2 cellular contexts compared by ENCODE assay signal in the genomic region with DNA sequence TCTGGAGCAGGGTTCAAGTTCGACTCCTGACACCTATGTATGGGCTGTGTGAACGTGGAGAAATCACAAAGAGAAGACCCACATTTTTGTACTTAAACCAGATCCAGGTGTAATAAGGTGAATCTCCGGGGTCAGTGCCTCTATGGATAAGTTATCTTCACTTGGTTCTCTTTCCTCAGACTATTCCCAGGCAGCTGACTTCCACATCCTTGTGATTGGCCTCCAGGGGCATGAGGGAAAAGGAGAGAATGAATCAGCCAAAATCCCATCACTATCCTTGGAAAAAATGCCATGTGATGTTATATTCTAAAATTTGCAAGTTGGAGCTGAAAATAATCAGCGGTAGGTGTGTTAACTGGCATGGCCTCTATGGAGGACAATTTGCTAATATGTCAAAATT.
TF ChIP-seq lines count a peak whose summit lies in the region.

No MANE protein-coding gene starts in this region.

TF ChIP-seq in SK-N-SH, 30 proteins besides CTCF, POLR2A, EP300 and RAD21 (continued from another document):
- TF ChIP-seq, protein P1, sequence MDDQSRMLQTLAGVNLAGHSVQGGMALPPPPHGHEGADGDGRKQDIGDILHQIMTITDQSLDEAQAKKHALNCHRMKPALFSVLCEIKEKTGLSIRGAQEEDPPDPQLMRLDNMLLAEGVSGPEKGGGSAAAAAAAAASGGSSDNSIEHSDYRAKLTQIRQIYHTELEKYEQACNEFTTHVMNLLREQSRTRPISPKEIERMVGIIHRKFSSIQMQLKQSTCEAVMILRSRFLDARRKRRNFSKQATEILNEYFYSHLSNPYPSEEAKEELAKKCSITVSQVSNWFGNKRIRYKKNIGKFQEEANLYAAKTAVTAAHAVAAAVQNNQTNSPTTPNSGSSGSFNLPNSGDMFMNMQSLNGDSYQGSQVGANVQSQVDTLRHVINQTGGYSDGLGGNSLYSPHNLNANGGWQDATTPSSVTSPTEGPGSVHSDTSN (IDR thresholded peaks at IDR 0.05) = no peak
- TF ChIP-seq TEAD4 (IDR thresholded peaks at IDR 0.05; ENCODE audit: borderline replicate concordance, insufficient read depth) (no peak), GATA2 (CRISPR knock-in tag; IDR thresholded peaks at IDR 0.05) (no peak), USF2 (IDR thresholded peaks at IDR 0.05; ENCODE audit: borderline replicate concordance, low read depth, low read length) (no peak), JUND (IDR thresholded peaks at IDR 0.05) (no peak), FOXM1 (IDR thresholded peaks at IDR 0.05; ENCODE audit: low read depth) (no peak), RFX5 (IDR thresholded peaks at IDR 0.05; ENCODE audit: low read length) (no peak), SMC3 (IDR thresholded peaks at IDR 0.05; ENCODE audit: low read depth, low read length) (no peak), TAF1 (IDR thresholded peaks at IDR 0.05; ENCODE audit: borderline replicate concordance, low read depth, low read length) (no peak), MEF2A (IDR thresholded peaks at IDR 0.05; ENCODE audit: borderline replicate concordance, low read depth) (no peak), NFIC (IDR thresholded peaks at IDR 0.05; ENCODE audit: borderline replicate concordance) (no peak), IRF3 (IDR thresholded peaks at IDR 0.05; ENCODE audit: low read depth, low read length) (no peak)
- TF ChIP-seq, protein P2, sequence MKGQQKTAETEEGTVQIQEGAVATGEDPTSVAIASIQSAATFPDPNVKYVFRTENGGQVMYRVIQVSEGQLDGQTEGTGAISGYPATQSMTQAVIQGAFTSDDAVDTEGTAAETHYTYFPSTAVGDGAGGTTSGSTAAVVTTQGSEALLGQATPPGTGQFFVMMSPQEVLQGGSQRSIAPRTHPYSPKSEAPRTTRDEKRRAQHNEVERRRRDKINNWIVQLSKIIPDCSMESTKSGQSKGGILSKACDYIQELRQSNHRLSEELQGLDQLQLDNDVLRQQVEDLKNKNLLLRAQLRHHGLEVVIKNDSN (IDR thresholded peaks at IDR 0.05; ENCODE audit: borderline replicate concordance, low read depth) = no peak
- TF ChIP-seq, protein P3, sequence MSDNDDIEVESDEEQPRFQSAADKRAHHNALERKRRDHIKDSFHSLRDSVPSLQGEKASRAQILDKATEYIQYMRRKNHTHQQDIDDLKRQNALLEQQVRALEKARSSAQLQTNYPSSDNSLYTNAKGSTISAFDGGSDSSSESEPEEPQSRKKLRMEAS (IDR thresholded peaks at IDR 0.05; ENCODE audit: low read depth) = no peak

TF ChIP-seq in SK-N-SH treated with all-trans-retinoic acid at 6 μM for 48 hours, 23 proteins besides CTCF, POLR2A, EP300 and RAD21:
- TF ChIP-seq POU6F1 (CRISPR knock-in tag; IDR thresholded peaks at IDR 0.05; ENCODE audit: borderline replicate concordance, low read depth) = no peak
- no peak for TF ChIP-seq ZNF565 (CRISPR knock-in tag; conservative IDR thresholded peaks at IDR 0.05; ENCODE audit: low read depth)
- no peak for TF ChIP-seq ZC3H10 (CRISPR knock-in tag; IDR thresholded peaks at IDR 0.05)
- TF ChIP-seq ESRRG (CRISPR knock-in tag; IDR thresholded peaks at IDR 0.05) = no peak
- TF ChIP-seq GLIS3 (CRISPR knock-in tag; IDR thresholded peaks at IDR 0.05) = no peak
- TF ChIP-seq BACH2 (CRISPR knock-in tag; IDR thresholded peaks at IDR 0.05; ENCODE audit: borderline replicate concordance) = no peak
- TF ChIP-seq ZFP30 (CRISPR knock-in tag; IDR thresholded peaks at IDR 0.05) = no peak
- TF ChIP-seq, protein P4, sequence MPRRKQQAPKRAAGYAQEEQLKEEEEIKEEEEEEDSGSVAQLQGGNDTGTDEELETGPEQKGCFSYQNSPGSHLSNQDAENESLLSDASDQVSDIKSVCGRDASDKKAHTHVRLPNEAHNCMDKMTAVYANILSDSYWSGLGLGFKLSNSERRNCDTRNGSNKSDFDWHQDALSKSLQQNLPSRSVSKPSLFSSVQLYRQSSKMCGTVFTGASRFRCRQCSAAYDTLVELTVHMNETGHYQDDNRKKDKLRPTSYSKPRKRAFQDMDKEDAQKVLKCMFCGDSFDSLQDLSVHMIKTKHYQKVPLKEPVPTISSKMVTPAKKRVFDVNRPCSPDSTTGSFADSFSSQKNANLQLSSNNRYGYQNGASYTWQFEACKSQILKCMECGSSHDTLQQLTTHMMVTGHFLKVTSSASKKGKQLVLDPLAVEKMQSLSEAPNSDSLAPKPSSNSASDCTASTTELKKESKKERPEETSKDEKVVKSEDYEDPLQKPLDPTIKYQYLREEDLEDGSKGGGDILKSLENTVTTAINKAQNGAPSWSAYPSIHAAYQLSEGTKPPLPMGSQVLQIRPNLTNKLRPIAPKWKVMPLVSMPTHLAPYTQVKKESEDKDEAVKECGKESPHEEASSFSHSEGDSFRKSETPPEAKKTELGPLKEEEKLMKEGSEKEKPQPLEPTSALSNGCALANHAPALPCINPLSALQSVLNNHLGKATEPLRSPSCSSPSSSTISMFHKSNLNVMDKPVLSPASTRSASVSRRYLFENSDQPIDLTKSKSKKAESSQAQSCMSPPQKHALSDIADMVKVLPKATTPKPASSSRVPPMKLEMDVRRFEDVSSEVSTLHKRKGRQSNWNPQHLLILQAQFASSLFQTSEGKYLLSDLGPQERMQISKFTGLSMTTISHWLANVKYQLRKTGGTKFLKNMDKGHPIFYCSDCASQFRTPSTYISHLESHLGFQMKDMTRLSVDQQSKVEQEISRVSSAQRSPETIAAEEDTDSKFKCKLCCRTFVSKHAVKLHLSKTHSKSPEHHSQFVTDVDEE (CRISPR knock-in tag; IDR thresholded peaks at IDR 0.05) = no peak
- TF ChIP-seq, protein P5, sequence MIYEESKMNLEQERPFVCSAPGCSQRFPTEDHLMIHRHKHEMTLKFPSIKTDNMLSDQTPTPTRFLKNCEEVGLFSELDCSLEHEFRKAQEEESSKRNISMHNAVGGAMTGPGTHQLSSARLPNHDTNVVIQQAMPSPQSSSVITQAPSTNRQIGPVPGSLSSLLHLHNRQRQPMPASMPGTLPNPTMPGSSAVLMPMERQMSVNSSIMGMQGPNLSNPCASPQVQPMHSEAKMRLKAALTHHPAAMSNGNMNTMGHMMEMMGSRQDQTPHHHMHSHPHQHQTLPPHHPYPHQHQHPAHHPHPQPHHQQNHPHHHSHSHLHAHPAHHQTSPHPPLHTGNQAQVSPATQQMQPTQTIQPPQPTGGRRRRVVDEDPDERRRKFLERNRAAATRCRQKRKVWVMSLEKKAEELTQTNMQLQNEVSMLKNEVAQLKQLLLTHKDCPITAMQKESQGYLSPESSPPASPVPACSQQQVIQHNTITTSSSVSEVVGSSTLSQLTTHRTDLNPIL (CRISPR knock-in tag; IDR thresholded peaks at IDR 0.05; ENCODE audit: low read depth) = no peak
- no peak for TF ChIP-seq CSRNP3 (CRISPR knock-in tag; IDR thresholded peaks at IDR 0.05)
- TF ChIP-seq ZFP3 (CRISPR knock-in tag; IDR thresholded peaks at IDR 0.05) = no peak
- TF ChIP-seq ZNF8 (CRISPR knock-in tag; IDR thresholded peaks at IDR 0.05) = no peak
- no peak for TF ChIP-seq SNAI2 (CRISPR knock-in tag; IDR thresholded peaks at IDR 0.05)
- no peak for TF ChIP-seq ZNF70 (CRISPR knock-in tag; IDR thresholded peaks at IDR 0.05)
